In genomic region chr18:46555724-46556123, GRCh38 we compare ENCODE assay signal across 9 cellular contexts.
A peak's percentile ranks its signal among the peaks of the same experiment; 100 is the strongest.
DNase-seq lines count a peak whose midpoint lies in the region; ATAC-seq, FAIRE-seq and TF ChIP-seq lines count a peak whose summit lies in the region.
"Had no signal": no experiment of that assay in that cellular context is flagged by ENCODE, and none has a peak within 500 bp of the region (broad histone marks: within the 10 kb centered on the region; RNA-seq: fewer than 3 reads in every experiment).

No MANE protein-coding gene starts in this region.

- TF ChIP-seq CTCF in bronchial epithelial cell (IDR thresholded peaks at IDR 0.05; ENCODE audit: insufficient read depth, low read length, severe bottlenecking), result peak; percentile 24

- no peaks in the 10 kb centered on the region for H3K4me1 Mint-ChIP-seq in T-helper 2 cell treated with Interferon-gamma antibody and Interleukin-4, amounts not matched to agents 5 μg/mL and 100 μg/mL, for 36 hours (ENCODE audit: low read depth)

- H3K4me3 ChIP-seq in bronchial epithelial cell (ENCODE audit: low read depth, low read length) (no peak overlapping the region), mesodermal cell (ENCODE audit: extremely low read depth, insufficient read depth, low read length, poor library complexity, severe bottlenecking) (no peak overlapping the region)

- H3K4me3 Mint-ChIP-seq in T-helper 2 cell treated with Interferon-gamma antibody and Interleukin-4, amounts not matched to agents 5 μg/mL and 100 μg/mL, for 36 hours, result no peak overlapping the region

- H3K27me3 ChIP-seq in bronchial epithelial cell (ENCODE audit: control insufficient read depth, insufficient read depth, low read length), result no peaks in the 10 kb centered on the region

- 36 to 63% methylated on average over 3 of the region's 4 CpGs for WGBS in mesodermal cell (ENCODE audit: insufficient coverage in 2 of 2), 2 experiments

- no peak overlapping the region for H3K27ac Mint-ChIP-seq in T-helper 2 cell treated with Interferon-gamma antibody and Interleukin-4, amounts not matched to agents 5 μg/mL and 100 μg/mL, for 36 hours

- peaks cover 1% of the 10 kb centered on the region for H3K9me3 ChIP-seq in mesodermal cell (ENCODE audit: control insufficient read depth, low read length)

- no peaks in the 10 kb centered on the region for H3K36me3 ChIP-seq in bronchial epithelial cell (ENCODE audit: control insufficient read depth, insufficient read depth, low read length)
- H3K36me3 ChIP-seq in mesodermal cell (ENCODE audit: control insufficient read depth, insufficient read depth, low read length), result no peaks in the 10 kb centered on the region

- H3K9me3 Mint-ChIP-seq in T-helper 2 cell treated with Interferon-gamma antibody and Interleukin-4, amounts not matched to agents 5 μg/mL and 100 μg/mL, for 36 hours, result no peaks in the 10 kb centered on the region

- H3K27ac ChIP-seq in mesodermal cell (ENCODE audit: low read depth, low read length, severe bottlenecking), result peak overlapping the region; percentile 36

- no peak for ATAC-seq in HG02884 (IDR thresholded peaks at IDR 0.05; ENCODE audit: unreplicated experiment)

- DNase-seq in SKM-1 treated with dmso at 0.1 percent for 144 hours (lab: John Stamatoyannopoulos, UW; ENCODE audit: unreplicated experiment) (peak; percentile 1), SKM-1 (lab: John Stamatoyannopoulos, UW; ENCODE audit: unreplicated experiment) (no peak), HuH-7.5 (ENCODE audit: low spot score) (peak; percentile 28), bronchial epithelial cell (ENCODE audit: low read depth) (peak; percentile 13), NCI-H2227 treated with DMSO at 0.1 percent for 48 hours (lab: John Stamatoyannopoulos, UW) (no peak)
- no peak for DNase-seq in T-helper 2 cell treated with Interferon-gamma antibody and Interleukin-4, amounts not matched to agents 5 μg/mL and 100 μg/mL, for 36 hours (ENCODE audit: low spot score)

- no peaks in the 10 kb centered on the region for H3K36me3 Mint-ChIP-seq in T-helper 2 cell treated with Interferon-gamma antibody and Interleukin-4, amounts not matched to agents 5 μg/mL and 100 μg/mL, for 36 hours (ENCODE audit: low read depth)

- H3K27me3 Mint-ChIP-seq in T-helper 2 cell treated with Interferon-gamma antibody and Interleukin-4, amounts not matched to agents 5 μg/mL and 100 μg/mL, for 36 hours (ENCODE audit: low read depth), result peaks cover 2% of the 10 kb centered on the region

- H3K4me1 ChIP-seq in mesodermal cell (ENCODE audit: control insufficient read depth, insufficient read depth, low read length, poor library complexity, severe bottlenecking), result no peaks in the 10 kb centered on the region

- no peak for FAIRE-seq in bronchial epithelial cell (lab: Jason Lieb, UNC)
- FAIRE-seq: G401.6 had no signal

Comparison
In these comparisons a context has a peak if more than half of its experiments do, and no peak if none do; other contexts are left out.
1. DNase-seq: peak in SKM-1 treated with dmso at 0.1 percent for 144 hours (single experiment), HuH-7.5 (single experiment) and bronchial epithelial cell (single experiment); none in SKM-1 (single experiment), NCI-H2227 treated with DMSO at 0.1 percent for 48 hours (single experiment) and T-helper 2 cell treated with Interferon-gamma antibody and Interleukin-4, amounts not matched to agents 5 μg/mL and 100 μg/mL, for 36 hours (single experiment).